2 cellular contexts compared by ENCODE assay signal in the genomic region with DNA sequence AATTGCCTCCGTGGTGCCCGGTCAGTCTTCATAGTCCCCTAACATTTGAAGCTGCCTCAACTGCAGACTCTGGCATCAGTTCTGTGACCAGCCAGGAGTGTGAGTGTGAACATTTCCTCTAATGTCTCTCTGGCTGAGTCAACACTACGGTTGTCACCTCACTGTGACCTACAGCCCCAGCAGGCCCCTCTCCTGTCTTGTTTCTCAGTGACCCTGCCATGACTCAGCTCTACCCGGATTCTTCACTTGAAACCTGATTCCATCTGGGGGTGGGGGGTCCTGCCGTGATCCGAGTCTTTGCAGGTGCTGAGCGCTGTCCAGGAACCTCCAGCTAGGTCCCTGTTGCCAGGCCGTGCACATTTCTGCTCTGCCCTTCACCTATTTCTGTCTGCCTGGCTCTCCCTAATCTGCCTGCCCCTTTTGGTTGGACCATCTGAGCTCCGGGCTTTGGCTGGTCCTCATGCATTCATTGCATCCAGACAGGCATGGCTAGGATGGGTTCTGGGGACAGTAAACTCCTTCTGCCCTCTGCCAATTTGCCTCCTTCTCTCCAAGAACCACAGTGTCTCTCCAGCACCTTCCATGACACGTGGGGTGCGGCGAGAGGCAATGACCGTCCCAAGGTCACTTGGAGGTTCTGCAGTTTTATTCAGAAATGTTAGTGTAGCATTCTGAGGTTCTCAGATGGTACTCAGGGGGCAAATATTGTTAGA.
TF ChIP-seq lines count a peak whose summit lies in the region.

No MANE protein-coding gene starts in this region.

TF ChIP-seq in HepG2, 621 proteins besides CTCF, POLR2A, EP300 and RAD21 (continues in another document):
- TF ChIP-seq, protein P1, sequence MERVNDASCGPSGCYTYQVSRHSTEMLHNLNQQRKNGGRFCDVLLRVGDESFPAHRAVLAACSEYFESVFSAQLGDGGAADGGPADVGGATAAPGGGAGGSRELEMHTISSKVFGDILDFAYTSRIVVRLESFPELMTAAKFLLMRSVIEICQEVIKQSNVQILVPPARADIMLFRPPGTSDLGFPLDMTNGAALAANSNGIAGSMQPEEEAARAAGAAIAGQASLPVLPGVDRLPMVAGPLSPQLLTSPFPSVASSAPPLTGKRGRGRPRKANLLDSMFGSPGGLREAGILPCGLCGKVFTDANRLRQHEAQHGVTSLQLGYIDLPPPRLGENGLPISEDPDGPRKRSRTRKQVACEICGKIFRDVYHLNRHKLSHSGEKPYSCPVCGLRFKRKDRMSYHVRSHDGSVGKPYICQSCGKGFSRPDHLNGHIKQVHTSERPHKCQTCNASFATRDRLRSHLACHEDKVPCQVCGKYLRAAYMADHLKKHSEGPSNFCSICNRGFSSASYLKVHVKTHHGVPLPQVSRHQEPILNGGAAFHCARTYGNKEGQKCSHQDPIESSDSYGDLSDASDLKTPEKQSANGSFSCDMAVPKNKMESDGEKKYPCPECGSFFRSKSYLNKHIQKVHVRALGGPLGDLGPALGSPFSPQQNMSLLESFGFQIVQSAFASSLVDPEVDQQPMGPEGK (CRISPR knock-in tag; IDR thresholded peaks at IDR 0.05) = peak; percentile 82
- TF ChIP-seq, protein P2, sequence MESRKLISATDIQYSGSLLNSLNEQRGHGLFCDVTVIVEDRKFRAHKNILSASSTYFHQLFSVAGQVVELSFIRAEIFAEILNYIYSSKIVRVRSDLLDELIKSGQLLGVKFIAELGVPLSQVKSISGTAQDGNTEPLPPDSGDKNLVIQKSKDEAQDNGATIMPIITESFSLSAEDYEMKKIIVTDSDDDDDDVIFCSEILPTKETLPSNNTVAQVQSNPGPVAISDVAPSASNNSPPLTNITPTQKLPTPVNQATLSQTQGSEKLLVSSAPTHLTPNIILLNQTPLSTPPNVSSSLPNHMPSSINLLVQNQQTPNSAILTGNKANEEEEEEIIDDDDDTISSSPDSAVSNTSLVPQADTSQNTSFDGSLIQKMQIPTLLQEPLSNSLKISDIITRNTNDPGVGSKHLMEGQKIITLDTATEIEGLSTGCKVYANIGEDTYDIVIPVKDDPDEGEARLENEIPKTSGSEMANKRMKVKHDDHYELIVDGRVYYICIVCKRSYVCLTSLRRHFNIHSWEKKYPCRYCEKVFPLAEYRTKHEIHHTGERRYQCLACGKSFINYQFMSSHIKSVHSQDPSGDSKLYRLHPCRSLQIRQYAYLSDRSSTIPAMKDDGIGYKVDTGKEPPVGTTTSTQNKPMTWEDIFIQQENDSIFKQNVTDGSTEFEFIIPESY (CRISPR knock-in tag; IDR thresholded peaks at IDR 0.05) = no peak
- TF ChIP-seq MED8 (CRISPR knock-in tag; IDR thresholded peaks at IDR 0.05; ENCODE audit: insufficient replicate concordance) (peak; percentile 52), IKZF4 (CRISPR knock-in tag; IDR thresholded peaks at IDR 0.05; ENCODE audit: borderline replicate concordance, low read depth, not compliant biosample characterization) (no peak), SMAD9 (CRISPR knock-in tag; IDR thresholded peaks at IDR 0.05) (no peak), NFKBIZ (CRISPR knock-in tag; IDR thresholded peaks at IDR 0.05) (0 out of 2 replicates have a peak, but pooled peaks have one; percentile 10), ZNF567 (CRISPR knock-in tag; IDR thresholded peaks at IDR 0.05; ENCODE audit: borderline replicate concordance) (no peak), ZNF543 (CRISPR knock-in tag; IDR thresholded peaks at IDR 0.05) (peak; percentile 62; the same call in 1 of the 2 replicates), ZMYM3 (CRISPR knock-in tag; IDR thresholded peaks at IDR 0.05) (peak; percentile 84), ELF4 (CRISPR knock-in tag; IDR thresholded peaks at IDR 0.05; ENCODE audit: borderline replicate concordance) (no peak)
- TF ChIP-seq, protein P3, sequence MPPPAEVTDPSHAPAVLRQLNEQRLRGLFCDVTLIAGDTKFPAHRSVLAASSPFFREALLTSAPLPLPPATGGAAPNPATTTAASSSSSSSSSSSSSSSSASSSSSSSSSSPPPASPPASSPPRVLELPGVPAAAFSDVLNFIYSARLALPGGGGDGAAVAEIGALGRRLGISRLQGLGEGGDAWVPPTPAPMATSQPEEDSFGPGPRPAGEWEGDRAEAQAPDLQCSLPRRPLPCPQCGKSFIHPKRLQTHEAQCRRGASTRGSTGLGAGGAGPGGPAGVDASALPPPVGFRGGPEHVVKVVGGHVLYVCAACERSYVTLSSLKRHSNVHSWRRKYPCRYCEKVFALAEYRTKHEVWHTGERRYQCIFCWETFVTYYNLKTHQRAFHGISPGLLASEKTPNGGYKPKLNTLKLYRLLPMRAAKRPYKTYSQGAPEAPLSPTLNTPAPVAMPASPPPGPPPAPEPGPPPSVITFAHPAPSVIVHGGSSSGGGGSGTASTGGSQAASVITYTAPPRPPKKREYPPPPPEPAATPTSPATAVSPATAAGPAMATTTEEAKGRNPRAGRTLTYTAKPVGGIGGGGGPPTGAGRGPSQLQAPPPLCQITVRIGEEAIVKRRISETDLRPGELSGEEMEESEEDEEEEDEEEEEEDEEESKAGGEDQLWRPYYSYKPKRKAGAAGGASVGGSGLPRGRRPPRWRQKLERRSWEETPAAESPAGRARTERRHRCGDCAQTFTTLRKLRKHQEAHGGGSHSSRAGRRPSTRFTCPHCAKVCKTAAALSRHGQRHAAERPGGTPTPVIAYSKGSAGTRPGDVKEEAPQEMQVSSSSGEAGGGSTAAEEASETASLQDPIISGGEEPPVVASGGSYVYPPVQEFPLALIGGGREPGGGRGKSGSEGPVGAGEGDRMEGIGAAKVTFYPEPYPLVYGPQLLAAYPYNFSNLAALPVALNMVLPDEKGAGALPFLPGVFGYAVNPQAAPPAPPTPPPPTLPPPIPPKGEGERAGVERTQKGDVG (CRISPR knock-in tag; IDR thresholded peaks at IDR 0.05; ENCODE audit: borderline replicate concordance) = no peak
- TF ChIP-seq, protein P4, sequence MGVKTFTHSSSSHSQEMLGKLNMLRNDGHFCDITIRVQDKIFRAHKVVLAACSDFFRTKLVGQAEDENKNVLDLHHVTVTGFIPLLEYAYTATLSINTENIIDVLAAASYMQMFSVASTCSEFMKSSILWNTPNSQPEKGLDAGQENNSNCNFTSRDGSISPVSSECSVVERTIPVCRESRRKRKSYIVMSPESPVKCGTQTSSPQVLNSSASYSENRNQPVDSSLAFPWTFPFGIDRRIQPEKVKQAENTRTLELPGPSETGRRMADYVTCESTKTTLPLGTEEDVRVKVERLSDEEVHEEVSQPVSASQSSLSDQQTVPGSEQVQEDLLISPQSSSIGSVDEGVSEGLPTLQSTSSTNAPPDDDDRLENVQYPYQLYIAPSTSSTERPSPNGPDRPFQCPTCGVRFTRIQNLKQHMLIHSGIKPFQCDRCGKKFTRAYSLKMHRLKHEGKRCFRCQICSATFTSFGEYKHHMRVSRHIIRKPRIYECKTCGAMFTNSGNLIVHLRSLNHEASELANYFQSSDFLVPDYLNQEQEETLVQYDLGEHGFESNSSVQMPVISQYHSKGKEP (CRISPR knock-in tag; IDR thresholded peaks at IDR 0.05) = no peak

TF ChIP-seq in PFSK-1, 5 proteins besides CTCF, POLR2A, EP300 and RAD21 (continued from another document):
- TF ChIP-seq, protein P5, sequence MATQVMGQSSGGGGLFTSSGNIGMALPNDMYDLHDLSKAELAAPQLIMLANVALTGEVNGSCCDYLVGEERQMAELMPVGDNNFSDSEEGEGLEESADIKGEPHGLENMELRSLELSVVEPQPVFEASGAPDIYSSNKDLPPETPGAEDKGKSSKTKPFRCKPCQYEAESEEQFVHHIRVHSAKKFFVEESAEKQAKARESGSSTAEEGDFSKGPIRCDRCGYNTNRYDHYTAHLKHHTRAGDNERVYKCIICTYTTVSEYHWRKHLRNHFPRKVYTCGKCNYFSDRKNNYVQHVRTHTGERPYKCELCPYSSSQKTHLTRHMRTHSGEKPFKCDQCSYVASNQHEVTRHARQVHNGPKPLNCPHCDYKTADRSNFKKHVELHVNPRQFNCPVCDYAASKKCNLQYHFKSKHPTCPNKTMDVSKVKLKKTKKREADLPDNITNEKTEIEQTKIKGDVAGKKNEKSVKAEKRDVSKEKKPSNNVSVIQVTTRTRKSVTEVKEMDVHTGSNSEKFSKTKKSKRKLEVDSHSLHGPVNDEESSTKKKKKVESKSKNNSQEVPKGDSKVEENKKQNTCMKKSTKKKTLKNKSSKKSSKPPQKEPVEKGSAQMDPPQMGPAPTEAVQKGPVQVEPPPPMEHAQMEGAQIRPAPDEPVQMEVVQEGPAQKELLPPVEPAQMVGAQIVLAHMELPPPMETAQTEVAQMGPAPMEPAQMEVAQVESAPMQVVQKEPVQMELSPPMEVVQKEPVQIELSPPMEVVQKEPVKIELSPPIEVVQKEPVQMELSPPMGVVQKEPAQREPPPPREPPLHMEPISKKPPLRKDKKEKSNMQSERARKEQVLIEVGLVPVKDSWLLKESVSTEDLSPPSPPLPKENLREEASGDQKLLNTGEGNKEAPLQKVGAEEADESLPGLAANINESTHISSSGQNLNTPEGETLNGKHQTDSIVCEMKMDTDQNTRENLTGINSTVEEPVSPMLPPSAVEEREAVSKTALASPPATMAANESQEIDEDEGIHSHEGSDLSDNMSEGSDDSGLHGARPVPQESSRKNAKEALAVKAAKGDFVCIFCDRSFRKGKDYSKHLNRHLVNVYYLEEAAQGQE (IDR thresholded peaks at IDR 0.05; ENCODE audit: insufficient read depth in 1 of 2, low read depth in 2 of 2, low read length in 2 of 2) = peak in 1 of 2 experiments; percentile 71; a peak in 2 of 4 replicates
- peak; percentile 12 for TF ChIP-seq FOXP2 (optimal IDR thresholded peaks at IDR 0.05; ENCODE audit: borderline replicate concordance, extremely low read depth, extremely low read length, insufficient read depth)
- TF ChIP-seq TAF1 (IDR thresholded peaks at IDR 0.05; ENCODE audit: borderline replicate concordance, insufficient read depth, low read length) = no peak
